15 cellular contexts compared by ENCODE assay signal in genomic region chr11:61837411-61838005, GRCh38.
"Had no signal": no experiment of that assay in that cellular context is flagged by ENCODE, and none has a peak within 500 bp of the region (broad histone marks: within the 10 kb centered on the region; RNA-seq: fewer than 3 reads in every experiment).

No MANE protein-coding gene starts in this region.

- H2AFZ ChIP-seq: neural progenitor cell, parathyroid adenoma had no signal

- H3K27me3 Mint-ChIP-seq: activated CD8-positive, alpha-beta memory T cell treated with anti-CD3 and anti-CD28 coated beads, Interleukin-2, amount 10 ng/mL, durations not matched to agents 7 days and 5 days had no signal

- H3K9me3 ChIP-seq: ascending aorta, colonic mucosa, gastrocnemius medialis, stomach had no signal

- H3K4me3 ChIP-seq: ascending aorta, colonic mucosa, gastrocnemius medialis, neural progenitor cell, stomach had no signal

- DNase-seq: activated CD4-positive, alpha-beta T cell treated with anti-CD3 and anti-CD28 coated beads, Interleukin-2, amount 50 U/mL, for 48 hours; activated CD8-positive, alpha-beta memory T cell treated with anti-CD3 and anti-CD28 coated beads, Interleukin-2, amount 10 ng/mL, durations not matched to agents 7 days and 5 days; activated T-cell treated with anti-CD3 and anti-CD28 coated beads, Interleukin-2, amount 50 U/mL, for 4 hours; colonic mucosa; effector CD4-positive, alpha-beta T cell; gastrocnemius medialis; retina; stimulated activated CD4-positive, alpha-beta T cell treated with anti-CD3 and anti-CD28 coated beads, Interleukin-4, amount 100 ng/mL, for 4 hours; stomach had no signal

- H3K4me2 ChIP-seq: neural progenitor cell had no signal

- H3K27me3 ChIP-seq: ascending aorta, colonic mucosa, gastrocnemius medialis, neural progenitor cell, stomach had no signal

- H3K4me3 Mint-ChIP-seq: activated CD8-positive, alpha-beta memory T cell treated with anti-CD3 and anti-CD28 coated beads, Interleukin-2, amount 10 ng/mL, durations not matched to agents 7 days and 5 days; activated T-cell treated with anti-CD3 and anti-CD28 coated beads, Interleukin-2, amount 50 U/mL, for 4 hours; mesothelial cell of epicardium; neural progenitor cell had no signal

- H3K27ac Mint-ChIP-seq: neural progenitor cell had no signal

- H3K9me3 Mint-ChIP-seq: activated T-cell treated with anti-CD3 and anti-CD28 coated beads, Interleukin-2, amount 50 U/mL, for 4 hours; neural progenitor cell had no signal

- H3K4me1 ChIP-seq: colonic mucosa had no signal

- H3K9ac ChIP-seq: neural progenitor cell, parathyroid adenoma had no signal

- H3K27ac ChIP-seq: colonic mucosa, gastrocnemius medialis, neural progenitor cell, parathyroid adenoma, stomach had no signal

- FAIRE-seq: urothelium cell line had no signal

- ATAC-seq: activated CD4-positive, CD25-positive, alpha-beta regulatory T cell treated with anti-CD3 and anti-CD28 coated beads, Interleukin-2, amount 50 U/mL, for 24 hours; activated CD8-positive, alpha-beta memory T cell treated with anti-CD3 and anti-CD28 coated beads, Interleukin-2, amount 10 ng/mL, durations not matched to agents 7 days and 5 days; activated T-cell treated with anti-CD3 and anti-CD28 coated beads, Interleukin-2, amount 50 U/mL, for 4 hours; gastrocnemius medialis had no signal

- H3K36me3 ChIP-seq: colonic mucosa, gastrocnemius medialis had no signal
